26 cellular contexts compared by ENCODE assay signal in the genomic region with DNA sequence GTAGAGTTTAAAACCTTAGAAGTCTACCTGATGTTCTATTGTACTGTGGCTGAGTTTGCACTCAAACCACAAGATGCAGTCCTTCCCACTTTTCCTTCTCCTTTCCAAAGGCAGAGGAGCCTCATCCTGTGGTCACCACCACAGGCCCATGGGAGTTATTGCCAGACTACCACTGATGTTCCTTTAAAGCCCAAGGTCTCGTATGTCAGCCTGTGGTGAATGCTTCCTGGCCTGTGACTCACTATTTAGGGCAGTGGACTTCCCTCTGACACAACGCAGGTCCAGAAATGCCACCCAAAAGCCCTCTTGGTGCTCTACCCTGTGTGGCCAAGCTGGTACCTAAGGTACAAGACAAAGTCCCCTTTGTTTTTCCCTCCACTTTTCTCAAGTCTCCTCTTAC. TPM values are rescaled to one million over a fixed set of nuclear protein-coding genes. Genes with fewer than 3 reads are reported as not detected.
DNase-seq lines count a peak whose midpoint lies in the region; ATAC-seq and TF ChIP-seq lines count a peak whose summit lies in the region.
"Had no signal": no experiment of that assay in that cellular context is flagged by ENCODE, and none has a peak within 500 bp of the region (broad histone marks: within the 10 kb centered on the region; RNA-seq: fewer than 3 reads in every experiment).

No MANE protein-coding gene starts in this region.

- in situ Hi-C loops in GM23248 (cut with MboI): no loop called here

- no peak overlapping the region for H3K4me3 ChIP-seq in GM23248
- H3K4me3 ChIP-seq in fibroblast of mammary gland (ENCODE audit: control insufficient read depth, low read depth, low read length): no peak overlapping the region
- H3K4me3 ChIP-seq: neural progenitor cell, spleen, stomach had no signal

- peak; percentile 44 for DNase-seq in GM23248
- DNase-seq in RPMI7951 (ENCODE audit: low read depth): peak; percentile 82
- DNase-seq in fibroblast of mammary gland (ENCODE audit: low read depth): peak; percentile 72
- peak; percentile 33 for DNase-seq in stromal cell of bone marrow (ENCODE audit: low read depth)
- DNase-seq in DMS153 (lab: John Stamatoyannopoulos, UW): no peak
- no peak for DNase-seq in NCI-H446 (lab: John Stamatoyannopoulos, UW)
- DNase-seq in left colon: no peak
- DNase-seq: activated CD4-positive, alpha-beta memory T cell treated with anti-CD3 and anti-CD28 coated beads for 36 hours; activated CD4-positive, CD25-positive, alpha-beta regulatory T cell; activated naive CD4-positive, alpha-beta T cell; activated T-cell treated with anti-CD3 and anti-CD28 coated beads for 4 hours; amygdala; effector CD4-positive, alpha-beta T cell; erythroblast; GF-D8; glutamatergic neuron; NCI-H2081; NCI-H446 treated with DMSO at 0.1 percent for 48 hours; SK-N-SH; spleen; stimulated activated CD4-positive, alpha-beta T cell treated with anti-CD3 and anti-CD28 coated beads, Interleukin-4, amount 100 ng/mL, for 4 hours; stomach had no signal

- no peaks in the 10 kb centered on the region for H3K79me2 ChIP-seq in GM23248 (ENCODE audit: insufficient read depth)

- TF ChIP-seq CTCF in fibroblast of mammary gland (conservative IDR thresholded peaks at IDR 0.05; ENCODE audit: control insufficient read depth, insufficient read depth, low read depth, low read length): no peak

- no peaks in the 10 kb centered on the region for H4K20me1 ChIP-seq in GM23248 (ENCODE audit: insufficient read depth)

- H3K36me3 ChIP-seq in GM23248 (ENCODE audit: low read depth): no peaks in the 10 kb centered on the region
- H3K36me3 ChIP-seq: neural progenitor cell, spleen, stomach had no signal

- no peak overlapping the region for H3K27ac ChIP-seq in GM23248
- H3K27ac ChIP-seq: HL-60, neural progenitor cell, spleen, stomach had no signal

- no peak overlapping the region for H3K9ac ChIP-seq in GM23248
- H3K9ac ChIP-seq: neural progenitor cell, SK-N-SH had no signal

- H3F3A ChIP-seq in GM23248 (ENCODE audit: insufficient read depth): no peaks in the 10 kb centered on the region

- peaks cover 7% of the 10 kb centered on the region; the same call in 1 of the 2 replicates for H3K4me1 ChIP-seq in GM23248 (ENCODE audit: insufficient read depth)
- H3K4me1 ChIP-seq: neural progenitor cell, spleen, stomach had no signal

- H2AFZ ChIP-seq in GM23248: no peak overlapping the region

- H3K9me2 ChIP-seq in GM23248 (ENCODE audit: insufficient read depth): no peaks in the 10 kb centered on the region
- H3K9me2 ChIP-seq: SK-N-SH had no signal

- no peaks in the 10 kb centered on the region for H3K27me3 ChIP-seq in GM23248 (replicated peaks; ENCODE audit: insufficient read depth)
- H3K27me3 ChIP-seq: neural progenitor cell, spleen, stomach had no signal

- intact Hi-C loops in left colon (cut with DNase I, micrococcal nuclease): no loop called here

- 39 to 68% methylated on average over 2 of the region's 2 CpGs for WGBS in GM23248 (ENCODE audit: low coverage in 1 of 2, low lambda C conversion rate in 2 of 2, missing lambda C conversion rate in 2 of 2), 2 experiments

- H3K4me2 ChIP-seq in GM23248 (ENCODE audit: unreplicated experiment): no peak overlapping the region
- H3K4me2 ChIP-seq: neural progenitor cell, SK-N-SH had no signal

- H3K9me3 ChIP-seq in GM23248 (ENCODE audit: low read depth): no peaks in the 10 kb centered on the region
- H3K9me3 ChIP-seq: stomach had no signal

- ATAC-seq in left colon: no peak
- ATAC-seq: left lobe of liver, Panc1 had no signal

RNA-seq across cellular contexts. Expression of a gene that starts 14.8 kb away (rescaled TPM):
- 18.6 and 19.6 TPM in 2 replicates for total RNA-seq in GM23248 (2014; rRNA removed; shearing (Covaris generic))
- polyA plus RNA-seq in GM23248 (2016; fragmentation: Nextera tagmentation; extraction: Ambion mirVana): 3.8 and 4.4 TPM in 2 replicates
- 41.3 and 51.7 TPM in 2 replicates for total RNA-seq in RPMI7951 (2014; rRNA removed; shearing (Covaris generic))
- 10 to 100 TPM; 14.8 to 14.9 TPM for total RNA-seq in left colon

Comparison
In these comparisons a context has a peak if more than half of its experiments do, and no peak if none do; other contexts are left out.
1. DNase-seq: peak in GM23248 (single experiment), RPMI7951 (single experiment), fibroblast of mammary gland (single experiment) and stromal cell of bone marrow (single experiment); none in DMS153 (single experiment), NCI-H446 (0 of 2) and left colon (0 of 2).